Comparison of ENCODE assay signal across 27 cellular contexts in the genomic region with DNA sequence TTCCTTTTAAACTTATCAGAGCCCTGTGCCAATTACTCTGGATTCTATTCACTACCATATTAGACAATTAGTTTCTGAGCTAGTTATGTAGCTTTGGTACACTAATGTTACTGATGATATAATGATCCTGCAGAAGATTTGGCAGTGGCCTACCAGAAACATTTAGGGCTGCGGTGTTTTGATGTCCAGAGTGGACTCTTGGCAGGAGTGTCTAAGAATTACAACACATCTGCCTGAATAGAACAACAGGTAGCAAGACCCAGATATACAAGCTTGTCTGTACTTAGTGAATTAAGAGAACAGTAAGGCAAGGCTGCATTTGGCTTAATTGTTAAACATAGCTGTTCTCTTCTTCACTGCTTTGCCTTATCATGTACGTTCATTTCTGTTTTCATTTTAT.
DNase-seq lines count a peak whose midpoint lies in the region; ATAC-seq, FAIRE-seq and TF ChIP-seq lines count a peak whose summit lies in the region.
"Had no signal": no experiment of that assay in that cellular context is flagged by ENCODE, and none has a peak within 500 bp of the region (broad histone marks: within the 10 kb centered on the region; RNA-seq: fewer than 3 reads in every experiment).

No MANE protein-coding gene starts in this region.

- ATAC-seq in gastroesophageal sphincter, result no peak
- ATAC-seq: A549, K562, Panc1 had no signal

- H2AK5ac ChIP-seq in neuronal stem cell (ENCODE audit: low read depth, low read length), result no peak overlapping the region

- H3K27me3 ChIP-seq in neuronal stem cell (ENCODE audit: control insufficient read depth in 3 of 3, insufficient read depth in 3 of 3, low read depth in 1 of 3, low read length in 3 of 3) (no peaks in the 10 kb centered on the region), gastroesophageal sphincter (no peaks in the 10 kb centered on the region)

- H3K9me3 ChIP-seq in neuronal stem cell (replicated peaks in 1 of 2; ENCODE audit: control insufficient read depth in 2 of 2, insufficient read depth in 1 of 2, low read depth in 1 of 2, low read length in 2 of 2) (no peaks in the 10 kb centered on the region), gastroesophageal sphincter (no peaks in the 10 kb centered on the region)
- H3K9me3 ChIP-seq: A549, SK-N-SH had no signal

- H3K23ac ChIP-seq in neuronal stem cell (ENCODE audit: low read depth, low read length, poor library complexity), result no peak overlapping the region

- H3K27ac ChIP-seq in neuronal stem cell (replicated peaks; ENCODE audit: low read length) (no peak overlapping the region), gastroesophageal sphincter (no peak overlapping the region)
- H3K27ac ChIP-seq: A549, RWPE1 had no signal

- H3K4me1 ChIP-seq in neuronal stem cell (ENCODE audit: control insufficient read depth in 2 of 2, insufficient read depth in 1 of 2, low read depth in 1 of 2, low read length in 2 of 2), result no peaks in the 10 kb centered on the region
- H3K4me1 ChIP-seq in gastroesophageal sphincter, result no peaks in the 10 kb centered on the region
- H3K4me1 ChIP-seq: A549 had no signal

- no peak for TF ChIP-seq EP300 in gastroesophageal sphincter (IDR thresholded peaks at IDR 0.05)

- POLR2A ChIA-PET in activated CD4-positive, alpha-beta memory T cell treated with anti-CD3 and anti-CD28 coated beads for 36 hours (lab: Charles Lee), result no interaction called here

- H3K36me3 Mint-ChIP-seq in activated CD4-positive, alpha-beta memory T cell treated with anti-CD3 and anti-CD28 coated beads for 36 hours, result no peaks in the 10 kb centered on the region

- no peaks in the 10 kb centered on the region for H3K9me3 Mint-ChIP-seq in activated CD4-positive, alpha-beta memory T cell treated with anti-CD3 and anti-CD28 coated beads for 36 hours

- no peaks in the 10 kb centered on the region for H3K79me1 ChIP-seq in neuronal stem cell (ENCODE audit: low read depth, low read length)

- H3K4me1 Mint-ChIP-seq in activated CD4-positive, alpha-beta memory T cell treated with anti-CD3 and anti-CD28 coated beads for 36 hours (ENCODE audit: low read depth), result no peaks in the 10 kb centered on the region
- H3K4me1 Mint-ChIP-seq: CD4-positive, alpha-beta memory T cell had no signal

- no peak overlapping the region for H4K8ac ChIP-seq in neuronal stem cell (ENCODE audit: low read depth, low read length)

- no peak overlapping the region for H3K4me3 Mint-ChIP-seq in activated CD4-positive, alpha-beta memory T cell treated with anti-CD3 and anti-CD28 coated beads for 36 hours
- H3K4me3 Mint-ChIP-seq: CD4-positive, alpha-beta memory T cell had no signal

- TF ChIP-seq POLR2A in gastroesophageal sphincter (IDR thresholded peaks at IDR 0.05), result no peak

- DNase-seq in GM19239 (ENCODE audit: insufficient read length, low spot score) (no peak), NCI-H69 (lab: John Stamatoyannopoulos, UW) (peak; percentile 34), astrocyte of the hippocampus (ENCODE audit: low read depth, low spot score) (peak; percentile 7), neuronal stem cell (ENCODE audit: low spot score) (no peak), midbrain (lab: John Stamatoyannopoulos, UW) (no peak)
- DNase-seq in activated CD4-positive, alpha-beta memory T cell treated with anti-CD3 and anti-CD28 coated beads for 36 hours, result no peak
- DNase-seq: AML-193; C1 segment of cervical spinal cord; CD4-positive, alpha-beta memory T cell; COR-L47; DMS53; HCEC 1CT; Kasumi-1; MV-4-11; NCI-H1105; NCI-H1436 treated with DMSO at 0.1 percent for 48 hours; NCI-H187 treated with DMSO at 0.1 percent for 48 hours; NCI-H774; SHP77 treated with DMSO at 0.1 percent for 48 hours; SK-N-SH had no signal

- H2BK15ac ChIP-seq in neuronal stem cell (ENCODE audit: low read length), result no peak overlapping the region

- H3K4me3 ChIP-seq in neuronal stem cell (ENCODE audit: low read length in 2 of 2), result no peak overlapping the region
- no peak overlapping the region for H3K4me3 ChIP-seq in gastroesophageal sphincter
- H3K4me3 ChIP-seq: A549, K562 had no signal

- H3K27me3 Mint-ChIP-seq in activated CD4-positive, alpha-beta memory T cell treated with anti-CD3 and anti-CD28 coated beads for 36 hours, result no peaks in the 10 kb centered on the region
- H3K27me3 Mint-ChIP-seq: CD4-positive, alpha-beta memory T cell had no signal

- TF ChIP-seq CTCF in gastroesophageal sphincter (IDR thresholded peaks at IDR 0.05), result no peak

- no peak overlapping the region for H3K14ac ChIP-seq in neuronal stem cell (ENCODE audit: low read length)

- CTCF ChIA-PET in activated CD4-positive, alpha-beta memory T cell treated with anti-CD3 and anti-CD28 coated beads for 36 hours (lab: Charles Lee), result no interaction called here

- H2BK120ac ChIP-seq in neuronal stem cell (ENCODE audit: low read depth, low read length), result no peak overlapping the region

- no peak overlapping the region for H3K9ac ChIP-seq in neuronal stem cell (ENCODE audit: low read depth, low read length, poor library complexity)
- H3K9ac ChIP-seq: SK-N-SH had no signal

- H3K36me3 ChIP-seq in neuronal stem cell (replicated peaks in 1 of 2; ENCODE audit: control insufficient read depth in 2 of 2, insufficient read depth in 2 of 2, low read length in 2 of 2), result no peaks in the 10 kb centered on the region
- no peaks in the 10 kb centered on the region for H3K36me3 ChIP-seq in gastroesophageal sphincter

- no peak overlapping the region for H3K4me2 ChIP-seq in neuronal stem cell (ENCODE audit: insufficient read depth, low read length, poor library complexity, severe bottlenecking)
- H3K4me2 ChIP-seq: A549, SK-N-SH had no signal

- H3K4ac ChIP-seq in neuronal stem cell (ENCODE audit: low read length), result no peak overlapping the region

- FAIRE-seq in GM19239 (lab: Jason Lieb, UNC), result peak; percentile 8
- FAIRE-seq: A549, GM18507, H1, K562 had no signal

- peak overlapping the region; percentile 73 for H2AFZ ChIP-seq in neuronal stem cell (ENCODE audit: low read length)

- no peak overlapping the region for H3K27ac Mint-ChIP-seq in activated CD4-positive, alpha-beta memory T cell treated with anti-CD3 and anti-CD28 coated beads for 36 hours
- H3K27ac Mint-ChIP-seq: CD4-positive, alpha-beta memory T cell had no signal

- intact Hi-C loops in activated CD4-positive, alpha-beta memory T cell treated with anti-CD3 and anti-CD28 coated beads for 36 hours (cut with micrococcal nuclease), result no loop called here

- no peak overlapping the region for H2BK5ac ChIP-seq in neuronal stem cell (ENCODE audit: low read length)

- no CpG with 5 or more reads among the region's 2 CpGs for WGBS in neuronal stem cell (ENCODE audit: extremely low coverage in 2 of 2, insufficient read length in 2 of 2, insufficient replicate concordance in 1 of 2), 2 donors
- WGBS in gastroesophageal sphincter (ENCODE audit: low coverage in 1 of 2), 2 donors, result 46 to 50% methylated on average over 1 to 2 of the region's 2 CpGs

- H2BK12ac ChIP-seq in neuronal stem cell (ENCODE audit: low read length), result no peak overlapping the region

- H3K18ac ChIP-seq in neuronal stem cell (ENCODE audit: low read length), result no peak overlapping the region

- H4K91ac ChIP-seq in neuronal stem cell (ENCODE audit: low read depth, low read length, poor library complexity), result no peak overlapping the region

Comparison
In these comparisons a context has a peak if more than half of its experiments do, and no peak if none do; other contexts are left out.
1. DNase-seq: peak in NCI-H69 (single experiment) and astrocyte of the hippocampus (single experiment); none in GM19239 (single experiment), neuronal stem cell (single experiment), midbrain (single experiment) and activated CD4-positive, alpha-beta memory T cell treated with anti-CD3 and anti-CD28 coated beads for 36 hours (single experiment).